1 cellular context compared by ENCODE assay signal in the genomic region with DNA sequence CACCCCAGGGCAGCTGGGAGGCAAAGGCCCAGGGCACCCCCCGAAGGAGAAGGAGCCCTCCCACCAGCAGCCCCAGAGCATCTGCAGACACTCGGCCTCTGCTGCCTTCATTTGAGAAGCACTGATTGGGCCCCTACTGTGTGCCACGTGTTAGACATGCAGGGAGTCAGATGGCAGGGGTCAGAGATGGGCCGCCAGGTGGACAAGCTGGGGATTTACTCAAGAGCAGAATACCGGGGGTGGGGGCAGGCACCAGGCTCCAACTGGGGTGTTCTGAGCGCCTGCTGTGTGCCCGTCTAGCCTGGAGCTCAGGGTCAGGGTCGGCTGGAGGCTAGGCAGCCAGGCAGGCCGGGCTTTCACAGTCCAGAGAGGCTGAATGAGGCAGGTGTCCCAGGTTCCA.
TF ChIP-seq lines count a peak whose summit lies in the region.

No MANE protein-coding gene starts in this region.

TF ChIP-seq in HepG2, 621 proteins besides CTCF, POLR2A, EP300 and RAD21:
- TF ChIP-seq, protein P1, sequence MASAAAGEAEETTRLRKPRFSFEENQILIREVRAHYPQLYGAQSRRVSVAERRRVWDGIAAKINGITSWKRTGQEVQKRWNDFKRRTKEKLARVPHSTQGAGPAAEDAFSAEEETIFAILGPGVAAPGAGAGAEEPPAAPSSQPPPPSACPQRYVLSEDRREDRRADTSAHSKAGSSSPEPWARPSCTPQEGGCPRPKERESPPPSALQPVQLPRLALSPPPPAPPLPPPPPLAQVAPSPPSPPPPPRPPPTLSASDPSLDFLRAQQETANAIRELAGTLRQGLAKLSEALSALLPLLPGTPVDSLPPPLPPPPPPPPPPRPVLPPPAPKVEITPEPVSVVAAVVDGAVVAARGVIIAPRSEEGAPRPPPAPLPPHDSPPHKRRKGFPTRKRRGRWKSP (CRISPR knock-in tag; IDR thresholded peaks at IDR 0.05), result no peak
- TF ChIP-seq ZSCAN22 (CRISPR knock-in tag; IDR thresholded peaks at IDR 0.05), result peak; percentile 49; the same call in 1 of the 2 replicates
